Comparison of ENCODE assay signal across 9 cellular contexts in genomic region chr4:86957214-86957613, GRCh38. TPM values are rescaled to one million over a fixed set of nuclear protein-coding genes. Genes with fewer than 3 reads are reported as not detected.
DNase-seq lines count a peak whose midpoint lies in the region; ATAC-seq and TF ChIP-seq lines count a peak whose summit lies in the region.
"Had no signal": no experiment of that assay in that cellular context is flagged by ENCODE, and none has a peak within 500 bp of the region (broad histone marks: within the 10 kb centered on the region; RNA-seq: fewer than 3 reads in every experiment).

No MANE protein-coding gene starts in this region.

- no peak for TF ChIP-seq POLR2A in gastroesophageal sphincter (IDR thresholded peaks at IDR 0.05)

- H2AFZ ChIP-seq in ACC112 (ENCODE audit: low read length, unreplicated experiment): no peak overlapping the region

- H3K4me1 ChIP-seq in ACC112 (ENCODE audit: control insufficient read depth, insufficient read depth, low read length, unreplicated experiment): peaks cover 22% of the 10 kb centered on the region
- peaks cover 9% of the 10 kb centered on the region for H3K4me1 ChIP-seq in mucosa of descending colon (ENCODE audit: low read depth)
- H3K4me1 ChIP-seq in gastroesophageal sphincter: peaks cover 9 to 35% (median 24%) of the 10 kb centered on the region in 3 donors

- DNase-seq in astrocyte of the hippocampus (ENCODE audit: low read depth, low spot score) (peak; percentile 65), mucosa of descending colon (no peak)
- no peak for DNase-seq in activated CD8-positive, alpha-beta memory T cell treated with anti-CD3 and anti-CD28 coated beads, Interleukin-2, amount 50 U/mL, for 4 hours
- DNase-seq: kidney had no signal

- H3K27me3 ChIP-seq in ACC112 (ENCODE audit: insufficient read depth, low read length) (no peaks in the 10 kb centered on the region), gastroesophageal sphincter (no peaks in the 10 kb centered on the region)

- H3K27ac ChIP-seq in ACC112 (ENCODE audit: low read depth, low read length): peak overlapping the region; percentile 46
- H3K27ac ChIP-seq in gastroesophageal sphincter: no peak overlapping the region

- 92% methylated on average over 1 of the region's 1 CpG; no CpG with 5 or more reads in 1 of the 2 donors for WGBS in gastroesophageal sphincter (ENCODE audit: low coverage in 1 of 2), 2 donors

- no peaks in the 10 kb centered on the region for H3K9me3 ChIP-seq in mucosa of descending colon
- H3K9me3 ChIP-seq in gastroesophageal sphincter: no peaks in the 10 kb centered on the region

- intact Hi-C loops in mucosa of descending colon (cut with DNase I, micrococcal nuclease): no loop called here

- ATAC-seq in GM19351 (IDR thresholded peaks at IDR 0.05; ENCODE audit: unreplicated experiment) (peak; percentile 34), HG03354 (IDR thresholded peaks at IDR 0.05; ENCODE audit: poor library complexity, severe bottlenecking, unreplicated experiment) (peak; percentile 40), mucosa of descending colon (no peak), gastroesophageal sphincter (no peak), GM18520 (IDR thresholded peaks at IDR 0.05; ENCODE audit: unreplicated experiment) (no peak)

- peaks cover 7% of the 10 kb centered on the region for H3K79me2 ChIP-seq in ACC112 (ENCODE audit: control insufficient read depth, insufficient read depth, low read length, unreplicated experiment)

- TF ChIP-seq EP300 in gastroesophageal sphincter (IDR thresholded peaks at IDR 0.05): no peak

- H3K4me3 ChIP-seq in ACC112 (ENCODE audit: low read depth, low read length) (no peak overlapping the region), mucosa of descending colon (no peak overlapping the region), gastroesophageal sphincter (no peak overlapping the region)

- no peak for TF ChIP-seq CTCF in mucosa of descending colon (IDR thresholded peaks at IDR 0.05)
- TF ChIP-seq CTCF in gastroesophageal sphincter (IDR thresholded peaks at IDR 0.05): no peak

- H3K36me3 ChIP-seq in ACC112 (ENCODE audit: insufficient read depth, low read length): peaks cover 10% of the 10 kb centered on the region
- H3K36me3 ChIP-seq in mucosa of descending colon (ENCODE audit: low read depth): no peaks in the 10 kb centered on the region
- peaks cover 0 to 9% of the 10 kb centered on the region in 2 donors for H3K36me3 ChIP-seq in gastroesophageal sphincter

RNA-seq across cellular contexts. Expression of gene AFF1, which starts 22.4 kb away (rescaled TPM):
- 100 to 1,000 TPM in 2 of 3 donors, 10 to 100 TPM in 1; 84.0 to 150 (median 120) TPM for total RNA-seq in mucosa of descending colon
- 10 to 100 TPM; 59.7 to 78.1 (median 65.9) TPM for total RNA-seq in gastroesophageal sphincter

Comparison
In these comparisons a context has a peak if more than half of its experiments do, and no peak if none do; other contexts are left out.
1. ATAC-seq: peak in GM19351 (single experiment) and HG03354 (single experiment); none in mucosa of descending colon (single experiment), gastroesophageal sphincter (single experiment) and GM18520 (single experiment).